Comparison of ENCODE assay signal across 22 cellular contexts in the genomic region with DNA sequence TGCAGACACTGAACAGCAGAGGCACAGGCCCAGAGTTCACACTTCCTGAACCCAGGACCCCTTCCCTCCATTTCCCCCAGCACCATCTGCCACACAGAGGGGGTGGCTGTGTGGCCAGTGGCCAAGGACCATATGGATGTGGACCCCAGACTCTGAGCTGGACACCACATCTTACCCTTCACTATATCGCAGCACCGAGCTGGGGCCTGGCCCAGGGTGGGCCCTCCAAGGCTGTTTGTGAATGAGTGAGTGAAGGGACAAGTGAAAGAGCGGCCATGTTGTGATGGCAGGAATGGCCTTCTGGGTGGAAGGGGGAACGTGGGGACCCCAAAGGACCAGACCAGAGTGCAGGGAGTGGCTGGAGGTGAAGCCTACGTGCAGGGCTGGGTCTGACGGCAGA.
"Had no signal": no experiment of that assay in that cellular context is flagged by ENCODE, and none has a peak within 500 bp of the region (broad histone marks: within the 10 kb centered on the region; RNA-seq: fewer than 3 reads in every experiment).

No MANE protein-coding gene starts in this region.

- DNase-seq: Kasumi-1, MM.1S, NCI-H1092 treated with DMSO at 0.1 percent for 48 hours, NCI-H1436, NCI-H187, NCI-H2029, NCI-H2081 treated with DMSO at 0.1 percent for 48 hours, NCI-H2171, NCI-H226, NCI-H446, NCI-H510A, NCI-H524 treated with DMSO at 0.1 percent for 48 hours, NCI-H69, NCI-H774, Right ventricle myocardium superior, RPMI8226, SIG-M5 had no signal

- H3K4me2 ChIP-seq: KMS-11 had no signal

- H3K9me3 ChIP-seq: SJSA1 had no signal

- H3K27ac ChIP-seq: HL-60, KMS-11, SJSA1, SK-N-MC had no signal

- ATAC-seq: K562 had no signal

- H3K4me1 ChIP-seq: SJSA1 had no signal

- H3K9ac ChIP-seq: KMS-11 had no signal

- H3K4me3 ChIP-seq: K562, SJSA1, SK-N-MC had no signal

- H3K36me3 ChIP-seq: SJSA1 had no signal
